8 cellular contexts compared by ENCODE assay signal in the genomic region with DNA sequence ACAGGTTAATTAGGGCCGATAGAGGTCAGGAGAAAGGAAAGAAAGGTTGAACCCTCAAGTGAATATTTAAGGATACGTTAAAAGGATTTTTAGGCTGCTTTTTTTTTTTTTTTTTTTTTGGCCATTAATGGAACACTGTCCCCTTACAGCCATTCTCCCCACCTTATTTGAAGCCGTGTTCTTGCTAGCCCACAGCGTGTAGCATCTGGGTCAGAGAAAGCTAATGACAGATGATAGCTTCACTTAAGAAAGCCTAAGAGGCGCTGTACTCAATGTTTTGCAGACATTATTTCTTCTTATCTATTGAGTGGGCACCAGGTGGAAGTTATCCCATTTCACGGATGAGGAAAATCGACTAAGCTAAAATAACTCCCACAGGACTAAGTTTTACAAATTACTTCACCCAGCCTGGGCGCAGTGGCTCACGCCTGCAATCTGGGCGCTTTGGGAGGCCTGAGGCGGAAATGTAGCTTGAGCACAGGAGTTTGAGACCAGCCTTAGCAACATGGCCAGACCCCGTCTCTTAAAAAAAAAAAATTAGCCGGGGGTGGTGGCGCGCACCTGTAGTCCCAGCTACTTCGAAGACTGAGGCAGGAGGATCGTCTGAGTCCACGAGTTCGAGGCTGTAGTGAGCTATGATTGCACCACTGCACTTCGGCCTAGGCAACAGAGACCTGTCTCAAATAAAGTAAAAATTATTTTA. TPM values are rescaled to one million over a fixed set of nuclear protein-coding genes. Genes with fewer than 3 reads are reported as not detected.
A peak's percentile ranks its signal among the peaks of the same experiment; 100 is the strongest.
DNase-seq lines count a peak whose midpoint lies in the region; ATAC-seq and TF ChIP-seq lines count a peak whose summit lies in the region.

No MANE protein-coding gene starts in this region.

- peaks cover 0 to 33% (median 20%) of the 10 kb centered on the region in 9 donors for H3K4me1 ChIP-seq in heart right ventricle
- peaks cover 11% of the 10 kb centered on the region for H3K4me1 ChIP-seq in lower lobe of right lung
- peaks cover 23% of the 10 kb centered on the region for H3K4me1 ChIP-seq in vagina

- no peak for TF ChIP-seq CTCF in heart right ventricle (IDR thresholded peaks at IDR 0.05)
- TF ChIP-seq CTCF in lower lobe of right lung (IDR thresholded peaks at IDR 0.05), result no peak
- TF ChIP-seq CTCF in vagina (IDR thresholded peaks at IDR 0.05), result no peak

- 75 to 77% methylated on average over 20 of the region's 20 CpGs for WGBS in heart right ventricle, 2 donors

- intact Hi-C loops in heart right ventricle (cut with DNase I) (no loop called here), left ventricle myocardium superior (cut with micrococcal nuclease) (no loop called here), lower lobe of right lung (cut with DNase I) (no loop called here), vagina (cut with DNase I) (no loop called here)

- peaks cover 0 to 40% (median 0%) of the 10 kb centered on the region in 9 donors for H3K36me3 ChIP-seq in heart right ventricle
- peaks cover 8% of the 10 kb centered on the region for H3K36me3 ChIP-seq in lower lobe of right lung
- H3K36me3 ChIP-seq in vagina, result no peaks in the 10 kb centered on the region

- ATAC-seq in heart right ventricle, result no peak
- no peak for ATAC-seq in left ventricle myocardium superior
- no peak for ATAC-seq in lower lobe of right lung
- ATAC-seq in HG03439 (IDR thresholded peaks at IDR 0.05; ENCODE audit: unreplicated experiment), result no peak
- no peak for ATAC-seq in HG03342 (IDR thresholded peaks at IDR 0.05; ENCODE audit: unreplicated experiment)

- TF ChIP-seq POLR2A in vagina (IDR thresholded peaks at IDR 0.05), result no peak

- no peak for DNase-seq in heart right ventricle
- DNase-seq in left ventricle myocardium superior, result no peak
- no peak for DNase-seq in lower lobe of right lung
- no peak for DNase-seq in vagina (ENCODE audit: extremely low spot score in 2 of 2)
- DNase-seq in stimulated activated CD4-positive, alpha-beta T cell treated with anti-CD3 and anti-CD28 coated beads, Interleukin-4, amount 100 ng/mL, for 4 hours, result no peak

- H3K9me3 ChIP-seq in heart right ventricle (no peaks in the 10 kb centered on the region), lower lobe of right lung (no peaks in the 10 kb centered on the region), vagina (no peaks in the 10 kb centered on the region)

- no peaks in the 10 kb centered on the region for H3K27me3 ChIP-seq in heart right ventricle
- H3K27me3 ChIP-seq in lower lobe of right lung (ENCODE audit: low read depth), result no peaks in the 10 kb centered on the region
- H3K27me3 ChIP-seq in vagina, result no peaks in the 10 kb centered on the region

- H3K4me3 ChIP-seq in heart right ventricle (peak overlapping the region; percentile 77 to 99 (median 94)), lower lobe of right lung (peak overlapping the region; percentile 93), vagina (peak overlapping the region; percentile 65 to 93)

- H3K27ac ChIP-seq in heart right ventricle, result peak overlapping the region in 9 of 10 donors; percentile 84 to 99 (median 97)
- H3K27ac ChIP-seq in angular gyrus (ENCODE audit: low read depth, low read length), result peak overlapping the region; percentile 99
- H3K27ac ChIP-seq in lower lobe of right lung, result peak overlapping the region; percentile 96
- H3K27ac ChIP-seq in vagina, result peak overlapping the region; percentile 94

RNA-seq across cellular contexts. Expression of gene PHTF1, which starts 1.0 kb away (rescaled TPM):
- total RNA-seq in heart right ventricle, result 10 to 100 TPM in 5 of 10 donors, 1 to 10 TPM in 5; 7.7 to 14.8 (median 10.0) TPM
- 1 to 10 TPM; 4.9 to 8.3 TPM for polyA plus RNA-seq in heart right ventricle
- total RNA-seq in left ventricle myocardium superior, result 7.3 TPM
- total RNA-seq in lower lobe of right lung, result 18.3 TPM
- total RNA-seq in vagina, result 4.7 TPM

RNA-seq across cellular contexts. Expression of gene RSBN1, which starts 52.0 kb away (rescaled TPM):
- total RNA-seq in heart right ventricle, result 10 to 100 TPM in 8 of 10 donors, 1 to 10 TPM in 2; 7.5 to 13.9 (median 11.8) TPM
- 1 to 10 TPM; 2.1 to 5.0 TPM for polyA plus RNA-seq in heart right ventricle
- 11.6 TPM for total RNA-seq in left ventricle myocardium superior
- 21.0 TPM for total RNA-seq in lower lobe of right lung
- total RNA-seq in vagina, result 24.1 TPM
